Comparison of ENCODE assay signal across 1 cellular context in the genomic region with DNA sequence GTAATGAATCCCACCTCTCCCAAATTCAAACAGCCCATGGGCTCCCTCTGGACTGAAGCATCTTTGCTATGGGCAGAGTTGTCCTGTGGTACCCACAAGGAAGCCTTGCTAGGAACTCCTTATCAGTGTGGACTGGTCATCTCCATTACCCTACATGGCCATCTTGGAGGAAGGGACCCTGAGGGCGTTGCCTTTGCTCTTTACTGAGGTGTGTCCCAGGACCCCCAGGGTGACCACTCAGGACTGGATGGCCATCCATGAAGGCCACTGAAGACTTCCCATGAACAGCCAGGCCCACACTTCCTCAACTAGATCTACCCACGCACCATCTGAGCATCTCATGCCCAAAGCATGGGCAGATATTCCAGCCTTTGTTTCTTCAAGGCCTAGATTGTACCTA.
TF ChIP-seq lines count a peak whose summit lies in the region.

No MANE protein-coding gene starts in this region.

TF ChIP-seq in HCT116, 20 proteins besides CTCF, POLR2A, EP300 and RAD21:
- TF ChIP-seq SRF (IDR thresholded peaks at IDR 0.05; ENCODE audit: low read depth) (no peak), SP1 (IDR thresholded peaks at IDR 0.05; ENCODE audit: low read depth) (no peak), YY1 (IDR thresholded peaks at IDR 0.05; ENCODE audit: extremely low read depth, insufficient replicate concordance, low read depth, low read length) (no peak), ZNF274 (IDR thresholded peaks at IDR 0.05; ENCODE audit: low read depth, low read length) (no peak), ELF1 (IDR thresholded peaks at IDR 0.05; ENCODE audit: borderline replicate concordance, low read depth) (no peak), EZH2phosphoT487 (IDR thresholded peaks at IDR 0.05; ENCODE audit: borderline replicate concordance) (no peak), ZFX (IDR thresholded peaks at IDR 0.05) (no peak), EZH2 (IDR thresholded peaks at IDR 0.05) (no peak), JUND (IDR thresholded peaks at IDR 0.05) (no peak)
- TF ChIP-seq, protein P1, sequence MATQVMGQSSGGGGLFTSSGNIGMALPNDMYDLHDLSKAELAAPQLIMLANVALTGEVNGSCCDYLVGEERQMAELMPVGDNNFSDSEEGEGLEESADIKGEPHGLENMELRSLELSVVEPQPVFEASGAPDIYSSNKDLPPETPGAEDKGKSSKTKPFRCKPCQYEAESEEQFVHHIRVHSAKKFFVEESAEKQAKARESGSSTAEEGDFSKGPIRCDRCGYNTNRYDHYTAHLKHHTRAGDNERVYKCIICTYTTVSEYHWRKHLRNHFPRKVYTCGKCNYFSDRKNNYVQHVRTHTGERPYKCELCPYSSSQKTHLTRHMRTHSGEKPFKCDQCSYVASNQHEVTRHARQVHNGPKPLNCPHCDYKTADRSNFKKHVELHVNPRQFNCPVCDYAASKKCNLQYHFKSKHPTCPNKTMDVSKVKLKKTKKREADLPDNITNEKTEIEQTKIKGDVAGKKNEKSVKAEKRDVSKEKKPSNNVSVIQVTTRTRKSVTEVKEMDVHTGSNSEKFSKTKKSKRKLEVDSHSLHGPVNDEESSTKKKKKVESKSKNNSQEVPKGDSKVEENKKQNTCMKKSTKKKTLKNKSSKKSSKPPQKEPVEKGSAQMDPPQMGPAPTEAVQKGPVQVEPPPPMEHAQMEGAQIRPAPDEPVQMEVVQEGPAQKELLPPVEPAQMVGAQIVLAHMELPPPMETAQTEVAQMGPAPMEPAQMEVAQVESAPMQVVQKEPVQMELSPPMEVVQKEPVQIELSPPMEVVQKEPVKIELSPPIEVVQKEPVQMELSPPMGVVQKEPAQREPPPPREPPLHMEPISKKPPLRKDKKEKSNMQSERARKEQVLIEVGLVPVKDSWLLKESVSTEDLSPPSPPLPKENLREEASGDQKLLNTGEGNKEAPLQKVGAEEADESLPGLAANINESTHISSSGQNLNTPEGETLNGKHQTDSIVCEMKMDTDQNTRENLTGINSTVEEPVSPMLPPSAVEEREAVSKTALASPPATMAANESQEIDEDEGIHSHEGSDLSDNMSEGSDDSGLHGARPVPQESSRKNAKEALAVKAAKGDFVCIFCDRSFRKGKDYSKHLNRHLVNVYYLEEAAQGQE (IDR thresholded peaks at IDR 0.05; ENCODE audit: low read depth): no peak
